ENCODE assay signal across 20 cellular contexts in the genomic region with DNA sequence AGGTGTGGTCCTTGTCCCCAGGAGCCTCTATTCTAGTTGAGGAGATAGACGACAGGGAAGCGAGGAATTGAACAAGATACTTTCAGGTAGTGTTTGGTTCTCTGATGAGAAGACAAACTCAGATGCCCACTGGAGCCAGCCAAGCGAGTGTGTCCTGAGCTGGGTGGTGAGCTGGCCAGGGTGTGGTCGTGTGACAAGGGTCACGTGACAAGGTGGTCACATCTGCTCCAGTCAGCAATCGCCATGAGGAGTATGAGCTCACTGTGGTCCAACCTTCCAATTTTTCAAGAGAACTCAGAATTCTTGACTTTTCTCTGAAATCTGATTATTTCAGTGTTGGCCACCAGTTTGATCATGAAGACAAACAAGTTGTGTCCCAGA. TPM values are rescaled to one million over a fixed set of nuclear protein-coding genes. Genes with fewer than 3 reads are reported as not detected.
A peak's percentile ranks its signal among the peaks of the same experiment; 100 is the strongest.
DNase-seq lines count a peak whose midpoint lies in the region; ATAC-seq and TF ChIP-seq lines count a peak whose summit lies in the region.
"Had no signal": no experiment of that assay in that cellular context is flagged by ENCODE, and none has a peak within 500 bp of the region (broad histone marks: within the 10 kb centered on the region; RNA-seq: fewer than 3 reads in every experiment).

No MANE protein-coding gene starts in this region.

- H3K36me3 ChIP-seq in PC-3 (ENCODE audit: low read depth, low read length): peaks cover 15% of the 10 kb centered on the region
- peaks cover 0 to 25% of the 10 kb centered on the region in 2 donors for H3K36me3 ChIP-seq in gastrocnemius medialis

- H3K79me2 ChIP-seq in PC-3 (ENCODE audit: low read length): peaks cover 43% of the 10 kb centered on the region

- in situ Hi-C loops in gastrocnemius medialis (cut with MboI; ENCODE audit: low sequenced_read_pairs in 4 of 4): no loop called here

- BruUV-seq in PC-3 (replicated peaks; lab: Mats Ljungman, UMichigan): no TSS peak

- no peaks in the 10 kb centered on the region for H3K9me2 ChIP-seq in PC-3 (replicated peaks; ENCODE audit: low read length)

- H3F3A ChIP-seq in PC-3 (ENCODE audit: low read length, unreplicated experiment): no peaks in the 10 kb centered on the region

- H3K9ac ChIP-seq in PC-3 (ENCODE audit: low read length): no peak overlapping the region

- TF ChIP-seq POLR2A in gastrocnemius medialis (IDR thresholded peaks at IDR 0.05): no peak

- no peak overlapping the region for H2AFZ ChIP-seq in PC-3 (ENCODE audit: low read length)

- H3K4me2 ChIP-seq in PC-3 (ENCODE audit: low read length): peak overlapping the region; percentile 7; the same call in 1 of the 2 replicates

- H3K4me3 Mint-ChIP-seq in endothelial cell (ENCODE audit: unreplicated experiment): no peak overlapping the region
- H3K4me3 Mint-ChIP-seq: activated naive CD8-positive, alpha-beta T cell treated with anti-CD3 and anti-CD28 coated beads, Interleukin-2, amount 50 U/mL, for 24 hours; brain had no signal

- H3K27ac ChIP-seq in PC-3 (ENCODE audit: low read length) (peak overlapping the region; percentile 26), gastrocnemius medialis (peak overlapping the region; percentile 5 to 49 (median 40))
- H3K27ac ChIP-seq: thoracic aorta had no signal

- peaks cover 16% of the 10 kb centered on the region for H3K4me1 ChIP-seq in PC-3 (ENCODE audit: insufficient read depth, low read length)
- peaks cover 33 to 41% of the 10 kb centered on the region in 2 donors for H3K4me1 ChIP-seq in gastrocnemius medialis
- H3K4me1 ChIP-seq: Caco-2 had no signal

- CTCF ChIA-PET in PC-3 (lab: Charles Lee): no interaction called here

- H3K4me3 ChIP-seq in PC-3 (ENCODE audit: low read length): no peak overlapping the region
- no peak overlapping the region for H3K4me3 ChIP-seq in gastrocnemius medialis
- H3K4me3 ChIP-seq: heart left ventricle, left lung, mucosa of descending colon, right atrium auricular region, thoracic aorta had no signal

- no peaks in the 10 kb centered on the region for H3K9me3 Mint-ChIP-seq in endothelial cell (ENCODE audit: unreplicated experiment)
- H3K9me3 Mint-ChIP-seq: activated naive CD8-positive, alpha-beta T cell treated with anti-CD3 and anti-CD28 coated beads, Interleukin-2, amount 50 U/mL, for 24 hours; brain had no signal

- no peaks in the 10 kb centered on the region for H3K27me3 ChIP-seq in PC-3 (ENCODE audit: low read length)
- H3K27me3 ChIP-seq in gastrocnemius medialis: no peaks in the 10 kb centered on the region
- H3K27me3 ChIP-seq: left lung, right atrium auricular region had no signal

- DNase-seq in CD1c-positive myeloid dendritic cell (ENCODE audit: extremely low spot score) (peak; percentile 29), PC-3 (peak; percentile 17), endothelial cell (ENCODE audit: low spot score) (no peak), gastrocnemius medialis (no peak), NCI-H1092 (lab: John Stamatoyannopoulos, UW) (no peak), GOT3 (lab: John Stamatoyannopoulos, UW) (no peak)
- no peak for DNase-seq in stimulated activated CD4-positive, alpha-beta T cell treated with anti-CD3 and anti-CD28 coated beads, Interleukin-4, amount 100 ng/mL, for 24 hours
- DNase-seq: activated CD4-positive, alpha-beta T cell treated with anti-CD3 and anti-CD28 coated beads for 1 hour; activated naive CD8-positive, alpha-beta T cell treated with anti-CD3 and anti-CD28 coated beads, Interleukin-2, amount 50 U/mL, for 24 hours; Caco-2; Kasumi-1; left lung; NCI-H1417; NCI-H510A treated with DMSO at 0.1 percent for 48 hours; occipital lobe had no signal

- 0 out of 2 replicates have a peak, but pooled peaks cover 5% of the 10 kb centered on the region for H4K20me1 ChIP-seq in PC-3 (ENCODE audit: low read length)

- TF ChIP-seq CTCF in PC-3 (conservative IDR thresholded peaks at IDR 0.05; ENCODE audit: low read depth, low read length) (no peak), endothelial cell (IDR thresholded peaks at IDR 0.05; ENCODE audit: unreplicated experiment) (no peak), gastrocnemius medialis (IDR thresholded peaks at IDR 0.05 in 4 of 5, conservative IDR thresholded peaks at IDR 0.05 in 1 of 5) (no peak)

- peaks cover 13% of the 10 kb centered on the region for H3K27me3 Mint-ChIP-seq in endothelial cell (ENCODE audit: unreplicated experiment)
- H3K27me3 Mint-ChIP-seq: activated naive CD8-positive, alpha-beta T cell treated with anti-CD3 and anti-CD28 coated beads, Interleukin-2, amount 50 U/mL, for 24 hours; brain had no signal

- H3K36me3 Mint-ChIP-seq in endothelial cell (ENCODE audit: low read depth, unreplicated experiment): peaks cover 19% of the 10 kb centered on the region

- peak overlapping the region; percentile 91 for H3K27ac Mint-ChIP-seq in endothelial cell (ENCODE audit: unreplicated experiment)
- H3K27ac Mint-ChIP-seq: activated naive CD8-positive, alpha-beta T cell treated with anti-CD3 and anti-CD28 coated beads, Interleukin-2, amount 50 U/mL, for 24 hours had no signal

- H3K9me3 ChIP-seq in PC-3 (ENCODE audit: low read length) (no peaks in the 10 kb centered on the region), gastrocnemius medialis (no peaks in the 10 kb centered on the region)
- H3K9me3 ChIP-seq: Caco-2, heart left ventricle, left lung, mucosa of descending colon, right atrium auricular region, thoracic aorta had no signal

- H3K4me1 Mint-ChIP-seq in endothelial cell (ENCODE audit: unreplicated experiment): peaks cover 35% of the 10 kb centered on the region

- POLR2A ChIA-PET in PC-3 (lab: Charles Lee; ENCODE audit: unreplicated experiment): no interaction called here

- ATAC-seq in PC-3 (peak; percentile 39), gastrocnemius medialis (peak in 1 of 2 donors; percentile 38)
- ATAC-seq: activated naive CD8-positive, alpha-beta T cell treated with anti-CD3 and anti-CD28 coated beads, Interleukin-2, amount 50 U/mL, for 24 hours; left lung; mucosa of descending colon had no signal

- intact Hi-C loops in PC-3 (cut with micrococcal nuclease) (no loop called here), gastrocnemius medialis (cut with DNase I; ENCODE audit: low total_unique reads) (no loop called here)

RNA-seq across cellular contexts. Expression of gene SLC6A6, which starts 39.5 kb away (rescaled TPM):
- total RNA-seq in PC-3 (2014; rRNA removed): 28.1 and 31.9 TPM in 2 replicates
- total RNA-seq in endothelial cell (ENCODE audit: unreplicated experiment): 46.3 TPM
- total RNA-seq in gastrocnemius medialis: 100 to 1,000 TPM in 2 of 4 donors, 10 to 100 TPM in 2; 42.1 to 119 (median 88.7) TPM

Comparison
In these comparisons a context has a peak if more than half of its experiments do, and no peak if none do; other contexts are left out.
1. DNase-seq: peak in CD1c-positive myeloid dendritic cell (single experiment) and PC-3 (single experiment); none in endothelial cell (single experiment), gastrocnemius medialis (0 of 2), NCI-H1092 (single experiment), GOT3 (single experiment) and stimulated activated CD4-positive, alpha-beta T cell treated with anti-CD3 and anti-CD28 coated beads, Interleukin-4, amount 100 ng/mL, for 24 hours (single experiment).